ENCODE assay signal across 8 cellular contexts in the genomic region with DNA sequence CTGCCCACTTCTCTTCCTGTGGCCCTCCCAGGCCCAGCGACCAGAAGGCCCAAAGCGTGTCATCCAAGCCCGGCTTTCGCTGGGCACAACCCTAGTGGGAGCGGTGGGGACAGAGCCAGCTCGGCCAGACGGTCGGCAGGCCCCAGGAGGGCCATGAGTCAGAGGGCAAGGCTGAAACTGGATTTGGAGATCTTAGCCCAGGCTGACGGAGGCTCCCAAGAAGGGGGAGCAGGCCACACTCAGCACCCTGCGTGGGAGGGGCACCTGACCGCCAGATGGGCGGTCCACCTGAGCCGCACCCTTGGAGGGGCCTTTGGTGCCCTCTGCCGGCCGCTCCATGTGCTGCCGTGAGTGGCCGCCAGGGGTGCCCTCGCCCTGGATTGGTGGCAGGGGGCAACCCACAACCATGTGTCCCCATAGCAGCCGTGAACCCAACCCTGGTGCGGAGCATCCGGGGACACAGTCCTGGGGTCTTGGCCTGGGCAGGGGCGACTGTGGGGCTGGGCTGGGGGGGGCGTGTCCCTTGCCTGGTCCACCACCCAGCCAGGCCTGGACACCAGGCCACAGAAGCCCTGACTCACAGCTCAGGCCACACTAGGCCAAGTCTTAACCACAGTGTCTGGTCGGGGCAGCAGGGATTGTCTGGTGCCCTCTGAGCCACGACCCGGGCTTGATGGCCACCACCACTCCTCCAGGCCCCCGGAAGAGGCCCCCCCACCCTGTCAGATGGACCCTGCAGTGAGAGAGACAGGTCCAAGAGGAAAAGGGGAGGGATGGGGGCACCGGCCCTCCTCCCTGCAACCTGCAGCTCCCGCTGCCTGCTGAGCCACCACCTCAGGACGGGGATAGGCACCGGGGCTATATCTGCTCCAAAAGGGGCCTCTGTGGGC. TPM values are rescaled to one million over a fixed set of nuclear protein-coding genes. Genes with fewer than 3 reads are reported as not detected.
DNase-seq lines count a peak whose midpoint lies in the region; ATAC-seq and TF ChIP-seq lines count a peak whose summit lies in the region.

No MANE protein-coding gene starts in this region.

- no peaks in the 10 kb centered on the region for H3K4me1 ChIP-seq in BE2C

- no peak overlapping the region for H3K4me3 Mint-ChIP-seq in activated CD4-positive, alpha-beta T cell treated with anti-CD3 and anti-CD28 coated beads for 36 hours

- peak; percentile 50 for ATAC-seq in GM19397 (IDR thresholded peaks at IDR 0.05; ENCODE audit: unreplicated experiment)
- ATAC-seq in activated CD4-positive, alpha-beta T cell treated with anti-CD3 and anti-CD28 coated beads for 36 hours, result peak; percentile 80
- peak; percentile 87 for ATAC-seq in left lobe of liver
- no peak for ATAC-seq in HG02852 (IDR thresholded peaks at IDR 0.05; ENCODE audit: unreplicated experiment)

- CTCF ChIA-PET in activated CD4-positive, alpha-beta T cell treated with anti-CD3 and anti-CD28 coated beads for 36 hours (lab: Charles Lee), result interaction anchor here (0.6 to 2.6 kb wide), 7 partner anchors 21 to 174 kb away, joined by 3 to 13 read pairs (median 3); partner anchors contain the start of genes DEAF1 and TMEM80

- POLR2A ChIA-PET in activated CD4-positive, alpha-beta T cell treated with anti-CD3 and anti-CD28 coated beads for 36 hours (lab: Charles Lee), result no interaction called here

- no peak overlapping the region for H3K27ac Mint-ChIP-seq in activated CD4-positive, alpha-beta T cell treated with anti-CD3 and anti-CD28 coated beads for 36 hours

- H3K9me3 Mint-ChIP-seq in activated CD4-positive, alpha-beta T cell treated with anti-CD3 and anti-CD28 coated beads for 36 hours (ENCODE audit: low read depth), result no peaks in the 10 kb centered on the region

- no peak overlapping the region for H3K4me3 ChIP-seq in BE2C (ENCODE audit: low read depth, low read length)

- H3K27me3 Mint-ChIP-seq in activated CD4-positive, alpha-beta T cell treated with anti-CD3 and anti-CD28 coated beads for 36 hours, result peaks cover 10% of the 10 kb centered on the region

- H3K36me3 Mint-ChIP-seq in activated CD4-positive, alpha-beta T cell treated with anti-CD3 and anti-CD28 coated beads for 36 hours (ENCODE audit: low read depth), result no peaks in the 10 kb centered on the region

- H3K27me3 ChIP-seq in BE2C, result peaks cover 17% of the 10 kb centered on the region

- H3K9me3 ChIP-seq in BE2C, result no peaks in the 10 kb centered on the region

- intact Hi-C loops in activated CD4-positive, alpha-beta T cell treated with anti-CD3 and anti-CD28 coated beads for 36 hours (cut with DNase I, micrococcal nuclease), result loop anchor here (1.0 to 5.0 kb wide), 3 partner anchors 19 to 66 kb away; partner anchors contain the start of gene TALDO1 (in 1 of the 2)

- no peaks in the 10 kb centered on the region for H3K36me3 ChIP-seq in BE2C

- peak; percentile 85 for TF ChIP-seq CTCF in BE2C (IDR thresholded peaks at IDR 0.05; ENCODE audit: low read depth, low read length)

- DNase-seq in BE2C (peak; percentile 73), NCI-H146 (lab: John Stamatoyannopoulos, UW) (peak; percentile 61), cerebellar nuclear complex (lab: John Stamatoyannopoulos, UW) (peak; percentile 30 to 52), left lobe of liver (ENCODE audit: low spot score) (peak; percentile 85)
- peak; percentile 92 for DNase-seq in activated CD4-positive, alpha-beta T cell treated with anti-CD3 and anti-CD28 coated beads for 36 hours
- peak; percentile 81 for DNase-seq in stimulated activated CD4-positive, alpha-beta T cell treated with anti-CD3 and anti-CD28 coated beads, Interleukin-4, amount 100 ng/mL, for 1 hour

- H3K4me1 Mint-ChIP-seq in activated CD4-positive, alpha-beta T cell treated with anti-CD3 and anti-CD28 coated beads for 36 hours, result peaks cover 5% of the 10 kb centered on the region

RNA-seq across cellular contexts. Expression of gene TALDO1, which starts 19.2 kb away (rescaled TPM):
- 216 TPM for polyA plus RNA-seq in BE2C (2012; ENCODE audit: insufficient read depth, insufficient read length, low read depth)
- total RNA-seq in activated CD4-positive, alpha-beta T cell treated with anti-CD3 and anti-CD28 coated beads for 36 hours, result 100 to 1,000 TPM; 239 to 246 TPM
- 147 TPM for total RNA-seq in left lobe of liver

RNA-seq across cellular contexts. Expression of gene EPS8L2, which starts 22.1 kb away (rescaled TPM):
- 1.1 TPM for polyA plus RNA-seq in BE2C (2012; ENCODE audit: insufficient read depth, insufficient read length, low read depth)
- total RNA-seq in activated CD4-positive, alpha-beta T cell treated with anti-CD3 and anti-CD28 coated beads for 36 hours, result 10 to 100 TPM in 1 of 2 experiments, 1 to 10 TPM in 1; 8.0 to 10.5 TPM
- total RNA-seq in left lobe of liver, result 190 TPM

RNA-seq across cellular contexts. Expression of gene TMEM80, which starts 32.5 kb away (rescaled TPM):
- 11.7 TPM for polyA plus RNA-seq in BE2C (2012; ENCODE audit: insufficient read depth, insufficient read length, low read depth)
- 10 to 100 TPM; 11.4 to 11.9 TPM for total RNA-seq in activated CD4-positive, alpha-beta T cell treated with anti-CD3 and anti-CD28 coated beads for 36 hours
- total RNA-seq in left lobe of liver, result 16.8 TPM

RNA-seq across cellular contexts. Expression of gene DEAF1, which starts 33.1 kb away (rescaled TPM):
- 37.2 TPM for polyA plus RNA-seq in BE2C (2012; ENCODE audit: insufficient read depth, insufficient read length, low read depth)
- 10 to 100 TPM; 47.4 to 56.6 TPM for total RNA-seq in activated CD4-positive, alpha-beta T cell treated with anti-CD3 and anti-CD28 coated beads for 36 hours
- 14.8 TPM for total RNA-seq in left lobe of liver

RNA-seq across cellular contexts. Expression of gene GATD1, which starts 49.2 kb away (rescaled TPM):
- polyA plus RNA-seq in BE2C (2012; ENCODE audit: insufficient read depth, insufficient read length, low read depth), result 71.4 TPM
- 10 to 100 TPM; 45.7 to 59.8 TPM for total RNA-seq in activated CD4-positive, alpha-beta T cell treated with anti-CD3 and anti-CD28 coated beads for 36 hours
- 31.7 TPM for total RNA-seq in left lobe of liver

Comparison
In these comparisons a context has a peak if more than half of its experiments do, and no peak if none do; other contexts are left out.
1. DNase-seq: peak in every context shown above with its lines; median percentile 92 in activated CD4-positive, alpha-beta T cell treated with anti-CD3 and anti-CD28 coated beads for 36 hours; 85 in left lobe of liver; 81 in stimulated activated CD4-positive, alpha-beta T cell treated with anti-CD3 and anti-CD28 coated beads, Interleukin-4, amount 100 ng/mL, for 1 hour; 73 in BE2C; 61 in NCI-H146; 41 in cerebellar nuclear complex.
2. RNA of gene EPS8L2, which starts 22.1 kb away (total RNA-seq): 190 TPM in left lobe of liver (single experiment); 8.0 to 10.5 TPM in activated CD4-positive, alpha-beta T cell treated with anti-CD3 and anti-CD28 coated beads for 36 hours; every median in the first group is over 10 times any median in the second.